Comparison of ENCODE assay signal across 25 cellular contexts in the genomic region with DNA sequence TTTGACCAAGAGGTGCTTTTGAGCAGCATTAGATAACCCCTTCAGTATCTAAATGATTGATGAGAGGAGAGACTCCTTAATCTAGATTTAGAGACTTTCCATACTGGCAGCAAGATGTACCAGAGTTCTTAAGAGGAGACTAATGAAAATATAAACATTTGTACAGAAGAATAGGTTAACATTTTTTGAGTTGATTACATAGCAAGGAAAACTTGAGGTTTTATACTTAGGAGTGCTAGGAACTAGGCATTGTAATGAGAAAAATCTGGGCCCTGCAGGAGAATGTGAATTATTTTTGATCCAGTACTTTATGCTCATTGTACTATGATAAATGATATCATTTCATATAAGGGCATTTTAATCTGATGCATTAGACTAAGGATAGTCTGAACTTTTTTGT.
DNase-seq lines count a peak whose midpoint lies in the region; ATAC-seq and TF ChIP-seq lines count a peak whose summit lies in the region.
"Had no signal": no experiment of that assay in that cellular context is flagged by ENCODE, and none has a peak within 500 bp of the region (broad histone marks: within the 10 kb centered on the region; RNA-seq: fewer than 3 reads in every experiment).

No MANE protein-coding gene starts in this region.

- intact Hi-C loops in IMR-90 (cut with micrococcal nuclease): loop anchor here (5.0 kb wide), 1 partner anchor 228 kb away; no protein-coding TSS in a partner anchor

- CTCF ChIA-PET in IMR-90 (lab: Yijun Ruan, JAX): interaction anchor here (0.7 kb wide), 1 partner anchor 80 kb away, joined by 3 read pairs; no protein-coding TSS in a partner anchor

- H3K36me3 Mint-ChIP-seq in progenitor cell of endocrine pancreas (ENCODE audit: insufficient read depth): peaks cover 9% of the 10 kb centered on the region

- H3K27ac Mint-ChIP-seq in progenitor cell of endocrine pancreas: peak overlapping the region; percentile 50
- H3K27ac Mint-ChIP-seq: CD14-positive monocyte; CD4-positive, alpha-beta memory T cell; CD4-positive, CD25-positive, alpha-beta regulatory T cell; CD8-positive, alpha-beta memory T cell had no signal

- no peak overlapping the region for H3K23ac ChIP-seq in IMR-90 (ENCODE audit: low read depth, low read length)

- no peak overlapping the region for H4K5ac ChIP-seq in IMR-90 (ENCODE audit: low read depth, low read length)

- H3K4me3 ChIP-seq in IMR-90 (ENCODE audit: insufficient read depth, low read depth, low read length): no peak overlapping the region
- no peak overlapping the region for H3K4me3 ChIP-seq in adipocyte (ENCODE audit: low read length)
- H3K4me3 ChIP-seq: BLaER1, GM12878 had no signal

- H3K79me1 ChIP-seq in IMR-90 (ENCODE audit: low read depth in 1 of 2, low read length in 2 of 2): peaks cover 0 to 3% of the 10 kb centered on the region in 2 experiments; a peak in 2 of 4 replicates

- H4K91ac ChIP-seq in IMR-90 (ENCODE audit: insufficient read depth, low read depth, low read length): no peak overlapping the region

- H3K36me3 ChIP-seq in IMR-90 (ENCODE audit: control insufficient read depth, insufficient read depth, low read length) (no peaks in the 10 kb centered on the region), adipocyte (ENCODE audit: control insufficient read depth, insufficient read depth, low read length, severe bottlenecking) (no peaks in the 10 kb centered on the region)
- H3K36me3 ChIP-seq: BE2C, BLaER1 had no signal

- no peak overlapping the region for H3K9ac ChIP-seq in IMR-90 (ENCODE audit: low read depth, low read length)
- no peak overlapping the region for H3K9ac ChIP-seq in adipocyte (ENCODE audit: low read length)
- H3K9ac ChIP-seq: BLaER1 had no signal

- in situ Hi-C loops in IMR-90 (cut with MboI; ENCODE audit: low sequenced_read_pairs): no loop called here

- no peak overlapping the region for H2BK5ac ChIP-seq in IMR-90 (ENCODE audit: low read depth, low read length, poor library complexity, severe bottlenecking)

- H4K8ac ChIP-seq in IMR-90 (ENCODE audit: low read depth in 2 of 2, low read length in 2 of 2): no peak overlapping the region

- no peak overlapping the region for H2BK20ac ChIP-seq in IMR-90 (ENCODE audit: low read depth, low read length)

- no peak overlapping the region for H3K4ac ChIP-seq in IMR-90 (ENCODE audit: low read depth, low read length)

- no peak for TF ChIP-seq RAD21 in IMR-90 (IDR thresholded peaks at IDR 0.05; ENCODE audit: low read length)

- TF ChIP-seq CTCF in IMR-90 (conservative IDR thresholded peaks at IDR 0.05; ENCODE audit: low read depth, low read length) (no peak), progenitor cell of endocrine pancreas (IDR thresholded peaks at IDR 0.05; ENCODE audit: unreplicated experiment) (no peak)

- no peak overlapping the region for H3K27ac ChIP-seq in IMR-90 (ENCODE audit: insufficient read depth, low read length)
- H3K27ac ChIP-seq: BLaER1 had no signal

- peaks cover 1% of the 10 kb centered on the region; the same call in 1 of the 2 replicates for H3K9me3 ChIP-seq in IMR-90 (ENCODE audit: control insufficient read depth, insufficient read depth, low read length)
- no peaks in the 10 kb centered on the region for H3K9me3 ChIP-seq in adipocyte (ENCODE audit: control insufficient read depth, low read length)
- H3K9me3 ChIP-seq: BE2C, BLaER1 had no signal

- no peaks in the 10 kb centered on the region for H3K27me3 Mint-ChIP-seq in progenitor cell of endocrine pancreas
- H3K27me3 Mint-ChIP-seq: CD4-positive, alpha-beta memory T cell; CD4-positive, CD25-positive, alpha-beta regulatory T cell had no signal

- DNase-seq in IMR-90 (no peak), adipocyte (ENCODE audit: low read depth) (peak; percentile 51), fibroblast of gingiva (ENCODE audit: low read depth) (peak; percentile 26), progenitor cell of endocrine pancreas (ENCODE audit: low spot score, unreplicated experiment) (no peak), NCI-H2029 treated with DMSO at 0.1 percent for 48 hours (lab: John Stamatoyannopoulos, UW) (no peak), dedifferentiated amniotic fluid mesenchymal stem cell (ENCODE audit: extremely low spot score) (no peak)
- DNase-seq: 8988T; ACHN; BE2C; C1 segment of cervical spinal cord; CD4-positive, alpha-beta memory T cell; CD4-positive, CD25-positive, alpha-beta regulatory T cell; CD8-positive, alpha-beta memory T cell; COR-L47; DMS 273 treated with DMSO at 0.1 percent for 48 hours; DMS153; DMS53; DMS79; DND-41; EL; GDM1 had no signal

- peak overlapping the region; percentile 39; the same call in 1 of the 2 replicates for H3K4me2 ChIP-seq in IMR-90 (ENCODE audit: low read depth, low read length)
- H3K4me2 ChIP-seq: BLaER1 had no signal

- no peak overlapping the region for H2AK5ac ChIP-seq in IMR-90 (ENCODE audit: low read depth, low read length)

- peaks cover 6% of the 10 kb centered on the region for H3K9me3 Mint-ChIP-seq in progenitor cell of endocrine pancreas (ENCODE audit: low read depth)

- ATAC-seq in IMR-90 (ENCODE audit: low read depth): no peak; the same call in 1 of the 2 replicates
- ATAC-seq in GM18517 (IDR thresholded peaks at IDR 0.05; ENCODE audit: unreplicated experiment): no peak
- ATAC-seq: GM12878 had no signal

- no peak overlapping the region for H2BK120ac ChIP-seq in IMR-90 (ENCODE audit: low read depth, low read length)

- no peak overlapping the region for H2AK9ac ChIP-seq in IMR-90 (replicated peaks; ENCODE audit: low read depth, low read length, poor library complexity)

- no peaks in the 10 kb centered on the region for H3K9me1 ChIP-seq in IMR-90 (ENCODE audit: insufficient read depth, low read length)

- no peaks in the 10 kb centered on the region; the same call in 1 of the 2 replicates for H3K4me1 ChIP-seq in IMR-90 (ENCODE audit: control insufficient read depth, insufficient read depth, low read length)
- H3K4me1 ChIP-seq in adipocyte (ENCODE audit: control insufficient read depth, insufficient read depth, low read length): peaks cover 22% of the 10 kb centered on the region
- H3K4me1 ChIP-seq: BE2C, BLaER1 had no signal

- no TSS peak for BruUV-seq in IMR-90 (replicated peaks; lab: Mats Ljungman, UMichigan)

- no peak overlapping the region for H2AFZ ChIP-seq in IMR-90 (replicated peaks; ENCODE audit: low read length, poor library complexity)

- H3K27me3 ChIP-seq in IMR-90 (ENCODE audit: control insufficient read depth, insufficient read depth, low read length): no peaks in the 10 kb centered on the region
- no peaks in the 10 kb centered on the region for H3K27me3 ChIP-seq in adipocyte (replicated peaks; ENCODE audit: control insufficient read depth, insufficient read depth, low read length)
- H3K27me3 ChIP-seq: BE2C, BLaER1 had no signal

- H3K18ac ChIP-seq in IMR-90 (ENCODE audit: low read depth, low read length): no peak overlapping the region

- no peak overlapping the region for H2BK15ac ChIP-seq in IMR-90 (ENCODE audit: low read depth, low read length)

- POLR2A ChIA-PET in IMR-90 (lab: Charles Lee; ENCODE audit: unreplicated experiment): no interaction called here

- no peak overlapping the region for H3K4me3 Mint-ChIP-seq in progenitor cell of endocrine pancreas (ENCODE audit: low read depth)
- H3K4me3 Mint-ChIP-seq: CD14-positive monocyte; CD4-positive, alpha-beta memory T cell; CD4-positive, CD25-positive, alpha-beta regulatory T cell; CD8-positive, alpha-beta memory T cell had no signal

- H3K56ac ChIP-seq in IMR-90 (ENCODE audit: extremely low read depth, insufficient read depth, low read length): no peak overlapping the region

- dilution Hi-C loops in IMR-90 (cut with HindIII; ENCODE audit: low sequenced_read_pairs, unreplicated experiment): no loop called here

- H4K20me1 ChIP-seq in IMR-90 (ENCODE audit: insufficient read depth, low read length): no peaks in the 10 kb centered on the region; the same call in 1 of the 2 replicates
- H4K20me1 ChIP-seq: BLaER1 had no signal

- TF ChIP-seq POLR2A in IMR-90 (IDR thresholded peaks at IDR 0.05; ENCODE audit: low read depth, low read length): no peak

- H3K4me1 Mint-ChIP-seq in progenitor cell of endocrine pancreas (ENCODE audit: low read depth): no peaks in the 10 kb centered on the region
- H3K4me1 Mint-ChIP-seq: CD14-positive monocyte had no signal

- no peak overlapping the region for H3K14ac ChIP-seq in IMR-90 (replicated peaks; ENCODE audit: low read depth, low read length)

TF ChIP-seq in IMR-90, 13 proteins besides CTCF, POLR2A, EP300 and RAD21 (continues in another document):
- TF ChIP-seq RFX5 (IDR thresholded peaks at IDR 0.05; ENCODE audit: low read depth, low read length) (no peak), MAFK (IDR thresholded peaks at IDR 0.05; ENCODE audit: low read depth, low read length) (no peak), NFE2L2 (IDR thresholded peaks at IDR 0.05; ENCODE audit: low read depth, low read length) (no peak), FOS (IDR thresholded peaks at IDR 0.05; ENCODE audit: low read depth, low read length) (no peak), CHD1 (IDR thresholded peaks at IDR 0.05; ENCODE audit: low read depth, low read length) (no peak), MAZ (IDR thresholded peaks at IDR 0.05; ENCODE audit: borderline replicate concordance, low read depth, low read length) (no peak), RCOR1 (IDR thresholded peaks at IDR 0.05; ENCODE audit: insufficient replicate concordance, low read length) (no peak), MXI1 (IDR thresholded peaks at IDR 0.05; ENCODE audit: borderline replicate concordance, low read depth, low read length) (no peak), SMC3 (IDR thresholded peaks at IDR 0.05; ENCODE audit: low read depth, low read length) (no peak), CEBPB (IDR thresholded peaks at IDR 0.05; ENCODE audit: low read depth, low read length) (no peak)
- TF ChIP-seq, protein P1, sequence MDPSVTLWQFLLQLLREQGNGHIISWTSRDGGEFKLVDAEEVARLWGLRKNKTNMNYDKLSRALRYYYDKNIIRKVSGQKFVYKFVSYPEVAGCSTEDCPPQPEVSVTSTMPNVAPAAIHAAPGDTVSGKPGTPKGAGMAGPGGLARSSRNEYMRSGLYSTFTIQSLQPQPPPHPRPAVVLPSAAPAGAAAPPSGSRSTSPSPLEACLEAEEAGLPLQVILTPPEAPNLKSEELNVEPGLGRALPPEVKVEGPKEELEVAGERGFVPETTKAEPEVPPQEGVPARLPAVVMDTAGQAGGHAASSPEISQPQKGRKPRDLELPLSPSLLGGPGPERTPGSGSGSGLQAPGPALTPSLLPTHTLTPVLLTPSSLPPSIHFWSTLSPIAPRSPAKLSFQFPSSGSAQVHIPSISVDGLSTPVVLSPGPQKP (IDR thresholded peaks at IDR 0.05; ENCODE audit: borderline replicate concordance, low read depth, low read length): no peak
- TF ChIP-seq, protein P2, sequence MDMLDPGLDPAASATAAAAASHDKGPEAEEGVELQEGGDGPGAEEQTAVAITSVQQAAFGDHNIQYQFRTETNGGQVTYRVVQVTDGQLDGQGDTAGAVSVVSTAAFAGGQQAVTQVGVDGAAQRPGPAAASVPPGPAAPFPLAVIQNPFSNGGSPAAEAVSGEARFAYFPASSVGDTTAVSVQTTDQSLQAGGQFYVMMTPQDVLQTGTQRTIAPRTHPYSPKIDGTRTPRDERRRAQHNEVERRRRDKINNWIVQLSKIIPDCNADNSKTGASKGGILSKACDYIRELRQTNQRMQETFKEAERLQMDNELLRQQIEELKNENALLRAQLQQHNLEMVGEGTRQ (IDR thresholded peaks at IDR 0.05; ENCODE audit: low read depth, low read length): no peak

Comparison
In these comparisons a context has a peak if more than half of its experiments do, and no peak if none do; other contexts are left out.
1. DNase-seq: peak in adipocyte (single experiment) and fibroblast of gingiva (single experiment); none in IMR-90 (single experiment), progenitor cell of endocrine pancreas (single experiment), NCI-H2029 treated with DMSO at 0.1 percent for 48 hours (single experiment) and dedifferentiated amniotic fluid mesenchymal stem cell (single experiment).